Comparison of ENCODE assay signal across 15 cellular contexts in genomic region chr6:15274696-15275387, GRCh38. TPM values are rescaled to one million over a fixed set of nuclear protein-coding genes. Genes with fewer than 3 reads are reported as not detected.
DNase-seq lines count a peak whose midpoint lies in the region; ATAC-seq and TF ChIP-seq lines count a peak whose summit lies in the region.
"Had no signal": no experiment of that assay in that cellular context is flagged by ENCODE, and none has a peak within 500 bp of the region (broad histone marks: within the 10 kb centered on the region; RNA-seq: fewer than 3 reads in every experiment).

No MANE protein-coding gene starts in this region.

- H3K4me1 ChIP-seq in left ventricle myocardium inferior, result peaks cover 54% of the 10 kb centered on the region
- H3K4me1 ChIP-seq in gastrocnemius medialis, result peaks cover 44 to 58% of the 10 kb centered on the region in 2 donors
- H3K4me1 ChIP-seq: SJCRH30 had no signal

- in situ Hi-C loops in gastrocnemius medialis (cut with MboI; ENCODE audit: low sequenced_read_pairs in 4 of 4), result loop anchor here (25.0 kb wide), 5 partner anchors 87 to 337 kb away; no protein-coding TSS in a partner anchor

- no peaks in the 10 kb centered on the region for H3K9me3 ChIP-seq in left ventricle myocardium inferior (replicated peaks)
- no peaks in the 10 kb centered on the region for H3K9me3 ChIP-seq in gastrocnemius medialis
- H3K9me3 ChIP-seq: SJCRH30 had no signal

- no peaks in the 10 kb centered on the region for H3K9me3 Mint-ChIP-seq in activated naive CD8-positive, alpha-beta T cell (ENCODE audit: low read depth)
- H3K9me3 Mint-ChIP-seq in activated naive CD8-positive, alpha-beta T cell treated with anti-CD3 and anti-CD28 coated beads for 36 hours, result peaks cover 1% of the 10 kb centered on the region
- H3K9me3 Mint-ChIP-seq: naive B cell, type B pancreatic cell had no signal

- no peaks in the 10 kb centered on the region for H3K27me3 Mint-ChIP-seq in activated naive CD8-positive, alpha-beta T cell
- no peaks in the 10 kb centered on the region for H3K27me3 Mint-ChIP-seq in activated naive CD8-positive, alpha-beta T cell treated with anti-CD3 and anti-CD28 coated beads for 36 hours
- H3K27me3 Mint-ChIP-seq: naive B cell, type B pancreatic cell had no signal

- ATAC-seq in SK-N-SH treated with all-trans-retinoic acid at 6 μM for 48 hours (no peak), gastrocnemius medialis (peak; percentile 57 to 81)

- H3K27ac ChIP-seq in left ventricle myocardium inferior (replicated peaks) (no peak overlapping the region), gastrocnemius medialis (peak overlapping the region; percentile 0 to 22 (median 15))
- H3K27ac ChIP-seq: SJCRH30, VCaP had no signal

- H3K4me1 Mint-ChIP-seq in activated naive CD8-positive, alpha-beta T cell (ENCODE audit: low read depth), result peaks cover 70% of the 10 kb centered on the region
- peaks cover 60% of the 10 kb centered on the region for H3K4me1 Mint-ChIP-seq in activated naive CD8-positive, alpha-beta T cell treated with anti-CD3 and anti-CD28 coated beads for 36 hours

- intact Hi-C loops in left ventricle myocardium inferior (cut with micrococcal nuclease), result no loop called here
- intact Hi-C loops in gastrocnemius medialis (cut with DNase I; ENCODE audit: low total_unique reads), result no loop called here

- peaks cover 4% of the 10 kb centered on the region for H3K36me3 Mint-ChIP-seq in activated naive CD8-positive, alpha-beta T cell
- H3K36me3 Mint-ChIP-seq in activated naive CD8-positive, alpha-beta T cell treated with anti-CD3 and anti-CD28 coated beads for 36 hours, result peaks cover 29% of the 10 kb centered on the region
- H3K36me3 Mint-ChIP-seq: naive B cell had no signal

- H3K36me3 ChIP-seq in left ventricle myocardium inferior (no peaks in the 10 kb centered on the region), gastrocnemius medialis (no peaks in the 10 kb centered on the region)
- H3K36me3 ChIP-seq: SJCRH30 had no signal

- no peak for TF ChIP-seq POLR2A in gastrocnemius medialis (IDR thresholded peaks at IDR 0.05)

- TF ChIP-seq CTCF in left ventricle myocardium inferior (IDR thresholded peaks at IDR 0.05; ENCODE audit: borderline replicate concordance) (peak; percentile 41), gastrocnemius medialis (IDR thresholded peaks at IDR 0.05 in 4 of 5, conservative IDR thresholded peaks at IDR 0.05 in 1 of 5) (peak in 3 of 5 experiments; percentile 18 to 27 (median 20)), GM10248 (IDR thresholded peaks at IDR 0.05; ENCODE audit: control extremely low read depth, extremely low read depth, low read depth, missing control alignments) (no peak)

- no peak overlapping the region for H3K4me3 Mint-ChIP-seq in activated naive CD8-positive, alpha-beta T cell
- no peak overlapping the region for H3K4me3 Mint-ChIP-seq in activated naive CD8-positive, alpha-beta T cell treated with anti-CD3 and anti-CD28 coated beads for 36 hours

- no peak for DNase-seq in activated naive CD8-positive, alpha-beta T cell treated with anti-CD3 and anti-CD28 coated beads for 36 hours
- DNase-seq in left ventricle myocardium inferior, result no peak
- DNase-seq in gastrocnemius medialis, result no peak
- DNase-seq in COLO668 (lab: John Stamatoyannopoulos, UW; ENCODE audit: unreplicated experiment), result no peak
- no peak for DNase-seq in GM10248 (ENCODE audit: extremely low spot score)
- no peak for DNase-seq in NCI-H1105 treated with DMSO at 0.1 percent for 48 hours (lab: John Stamatoyannopoulos, UW)
- DNase-seq: anterior cingulate cortex, DMS79, naive B cell, NCI-H446 treated with DMSO at 0.1 percent for 48 hours, SJCRH30 had no signal

- H3K27me3 ChIP-seq in left ventricle myocardium inferior (ENCODE audit: low read depth), result no peaks in the 10 kb centered on the region
- H3K27me3 ChIP-seq in gastrocnemius medialis, result no peaks in the 10 kb centered on the region
- H3K27me3 ChIP-seq: SJCRH30 had no signal

- CTCF ChIA-PET in GM10248 (lab: Yijun Ruan, JAX), result interaction anchor here (0.7 to 3.3 kb wide), 8 partner anchors 9 to 74 kb away, joined by 3 to 16 read pairs (median 4); no protein-coding TSS in a partner anchor

- POLR2A ChIA-PET in GM10248 (lab: Yijun Ruan, JAX), result interaction anchor here (0.6 kb wide), 1 partner anchor 1137 kb away, joined by 3 read pairs; no protein-coding TSS in a partner anchor

- H3K27ac Mint-ChIP-seq in activated naive CD8-positive, alpha-beta T cell, result peak overlapping the region; percentile 12
- H3K27ac Mint-ChIP-seq in activated naive CD8-positive, alpha-beta T cell treated with anti-CD3 and anti-CD28 coated beads for 36 hours, result no peak overlapping the region

- H3K4me3 ChIP-seq in left ventricle myocardium inferior, result no peak overlapping the region
- H3K4me3 ChIP-seq in gastrocnemius medialis, result no peak overlapping the region
- H3K4me3 ChIP-seq: SJCRH30 had no signal

TF ChIP-seq in SK-N-SH treated with all-trans-retinoic acid at 6 μM for 48 hours, 23 proteins besides CTCF, POLR2A, EP300 and RAD21:
- no peak for TF ChIP-seq ISL1 (CRISPR knock-in tag; IDR thresholded peaks at IDR 0.05)
- TF ChIP-seq GLIS3 (CRISPR knock-in tag; IDR thresholded peaks at IDR 0.05), result no peak
- no peak for TF ChIP-seq ZNF565 (CRISPR knock-in tag; conservative IDR thresholded peaks at IDR 0.05; ENCODE audit: low read depth)
- 0 out of 2 replicates have a peak, but pooled peaks have one; percentile 25 for TF ChIP-seq TCF4 (CRISPR knock-in tag; IDR thresholded peaks at IDR 0.05; ENCODE audit: borderline replicate concordance)
- TF ChIP-seq CREB5 (CRISPR knock-in tag; IDR thresholded peaks at IDR 0.05; ENCODE audit: low read depth), result no peak

RNA-seq across cellular contexts. Expression of gene JARID2, which starts 29.0 kb away (rescaled TPM):
- 10 to 100 TPM; 19.3 to 20.1 TPM for total RNA-seq in activated naive CD8-positive, alpha-beta T cell treated with anti-CD3 and anti-CD28 coated beads for 36 hours
- total RNA-seq in left ventricle myocardium inferior, result 6.5 TPM
- 10 to 100 TPM; 11.6 to 22.5 (median 16.4) TPM for total RNA-seq in gastrocnemius medialis
